ENCODE assay signal across 10 cellular contexts in the genomic region with DNA sequence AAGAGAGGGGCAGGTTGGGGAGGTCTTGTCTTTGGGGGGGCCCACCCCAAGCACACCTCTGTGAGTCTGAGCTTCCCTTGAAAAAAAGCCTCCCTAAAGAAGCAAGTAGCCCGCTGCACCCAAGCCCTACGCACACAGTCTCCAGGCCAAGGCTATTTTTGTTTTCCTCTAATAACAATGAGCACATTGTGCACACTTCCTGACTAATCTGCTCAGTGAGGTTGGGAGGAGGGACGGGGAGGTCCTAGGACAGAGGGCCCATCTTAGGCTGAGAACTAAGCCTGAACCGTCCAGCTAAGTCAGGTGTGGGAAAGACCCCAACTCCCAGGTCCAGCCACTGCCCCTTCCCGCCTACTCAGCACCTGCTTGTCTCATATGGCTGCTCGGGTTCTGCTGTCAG.
DNase-seq lines count a peak whose midpoint lies in the region; ATAC-seq and TF ChIP-seq lines count a peak whose summit lies in the region.
"Had no signal": no experiment of that assay in that cellular context is flagged by ENCODE, and none has a peak within 500 bp of the region (broad histone marks: within the 10 kb centered on the region; RNA-seq: fewer than 3 reads in every experiment).

No MANE protein-coding gene starts in this region.

- H3K27ac ChIP-seq in gastroesophageal sphincter = peak overlapping the region in 3 of 4 donors; percentile 75 to 80 (median 76)
- H3K27ac ChIP-seq: C4-2B had no signal

- H3K4me1 ChIP-seq in gastroesophageal sphincter = peaks cover 0 to 49% (median 17%) of the 10 kb centered on the region in 3 donors

- no peak for TF ChIP-seq EP300 in gastroesophageal sphincter (IDR thresholded peaks at IDR 0.05)

- ATAC-seq in SK-N-SH treated with all-trans-retinoic acid at 6 μM for 48 hours (peak; percentile 69), gastroesophageal sphincter (peak; percentile 63)
- ATAC-seq: activated CD8-positive, alpha-beta T cell treated with anti-CD3 and anti-CD28 coated beads for 36 hours had no signal

- no peaks in the 10 kb centered on the region for H3K9me3 ChIP-seq in gastroesophageal sphincter

- no peak overlapping the region for H3K4me3 ChIP-seq in gastroesophageal sphincter

- TF ChIP-seq CTCF in gastroesophageal sphincter (IDR thresholded peaks at IDR 0.05) = no peak

- 34 to 43% methylated on average over 2 to 5 of the region's 6 CpGs for WGBS in gastroesophageal sphincter (ENCODE audit: low coverage in 1 of 2), 2 donors

- no peaks in the 10 kb centered on the region for H3K27me3 ChIP-seq in gastroesophageal sphincter

- TF ChIP-seq POLR2A in gastroesophageal sphincter (IDR thresholded peaks at IDR 0.05) = no peak

- DNase-seq in AG20443 (ENCODE audit: low spot score) (peak; percentile 78), occipital lobe (lab: John Stamatoyannopoulos, UW) (peak; percentile 42), ecto neural progenitor cell (ENCODE audit: low spot score) (no peak), NCI-H1105 treated with DMSO at 0.1 percent for 48 hours (lab: John Stamatoyannopoulos, UW) (no peak)
- no peak for DNase-seq in activated CD8-positive, alpha-beta memory T cell treated with anti-CD3 and anti-CD28 coated beads for 24 hours
- DNase-seq in activated CD4-positive, CD25-positive, alpha-beta regulatory T cell treated with anti-CD3 and anti-CD28 coated beads, Interleukin-2, amount 50 U/mL, for 72 hours = no peak
- DNase-seq: activated CD8-positive, alpha-beta T cell treated with anti-CD3 and anti-CD28 coated beads for 36 hours had no signal

- no peaks in the 10 kb centered on the region for H3K36me3 ChIP-seq in gastroesophageal sphincter

TF ChIP-seq in SK-N-SH treated with all-trans-retinoic acid at 6 μM for 48 hours, 23 proteins besides CTCF, POLR2A, EP300 and RAD21:
- TF ChIP-seq, protein P1, sequence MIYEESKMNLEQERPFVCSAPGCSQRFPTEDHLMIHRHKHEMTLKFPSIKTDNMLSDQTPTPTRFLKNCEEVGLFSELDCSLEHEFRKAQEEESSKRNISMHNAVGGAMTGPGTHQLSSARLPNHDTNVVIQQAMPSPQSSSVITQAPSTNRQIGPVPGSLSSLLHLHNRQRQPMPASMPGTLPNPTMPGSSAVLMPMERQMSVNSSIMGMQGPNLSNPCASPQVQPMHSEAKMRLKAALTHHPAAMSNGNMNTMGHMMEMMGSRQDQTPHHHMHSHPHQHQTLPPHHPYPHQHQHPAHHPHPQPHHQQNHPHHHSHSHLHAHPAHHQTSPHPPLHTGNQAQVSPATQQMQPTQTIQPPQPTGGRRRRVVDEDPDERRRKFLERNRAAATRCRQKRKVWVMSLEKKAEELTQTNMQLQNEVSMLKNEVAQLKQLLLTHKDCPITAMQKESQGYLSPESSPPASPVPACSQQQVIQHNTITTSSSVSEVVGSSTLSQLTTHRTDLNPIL (CRISPR knock-in tag; IDR thresholded peaks at IDR 0.05; ENCODE audit: low read depth) = no peak
- TF ChIP-seq TCF4 (CRISPR knock-in tag; IDR thresholded peaks at IDR 0.05; ENCODE audit: borderline replicate concordance) = no peak
- no peak for TF ChIP-seq SNAI2 (CRISPR knock-in tag; IDR thresholded peaks at IDR 0.05)
- no peak for TF ChIP-seq POU6F1 (CRISPR knock-in tag; IDR thresholded peaks at IDR 0.05; ENCODE audit: borderline replicate concordance, low read depth)
- TF ChIP-seq ZFP30 (CRISPR knock-in tag; IDR thresholded peaks at IDR 0.05) = no peak
- TF ChIP-seq RARB (CRISPR knock-in tag; IDR thresholded peaks at IDR 0.05) = no peak
- no peak for TF ChIP-seq ZNF8 (CRISPR knock-in tag; IDR thresholded peaks at IDR 0.05)
- TF ChIP-seq ARNTL (CRISPR knock-in tag; IDR thresholded peaks at IDR 0.05; ENCODE audit: borderline replicate concordance, low read depth) = no peak
- TF ChIP-seq, protein P2, sequence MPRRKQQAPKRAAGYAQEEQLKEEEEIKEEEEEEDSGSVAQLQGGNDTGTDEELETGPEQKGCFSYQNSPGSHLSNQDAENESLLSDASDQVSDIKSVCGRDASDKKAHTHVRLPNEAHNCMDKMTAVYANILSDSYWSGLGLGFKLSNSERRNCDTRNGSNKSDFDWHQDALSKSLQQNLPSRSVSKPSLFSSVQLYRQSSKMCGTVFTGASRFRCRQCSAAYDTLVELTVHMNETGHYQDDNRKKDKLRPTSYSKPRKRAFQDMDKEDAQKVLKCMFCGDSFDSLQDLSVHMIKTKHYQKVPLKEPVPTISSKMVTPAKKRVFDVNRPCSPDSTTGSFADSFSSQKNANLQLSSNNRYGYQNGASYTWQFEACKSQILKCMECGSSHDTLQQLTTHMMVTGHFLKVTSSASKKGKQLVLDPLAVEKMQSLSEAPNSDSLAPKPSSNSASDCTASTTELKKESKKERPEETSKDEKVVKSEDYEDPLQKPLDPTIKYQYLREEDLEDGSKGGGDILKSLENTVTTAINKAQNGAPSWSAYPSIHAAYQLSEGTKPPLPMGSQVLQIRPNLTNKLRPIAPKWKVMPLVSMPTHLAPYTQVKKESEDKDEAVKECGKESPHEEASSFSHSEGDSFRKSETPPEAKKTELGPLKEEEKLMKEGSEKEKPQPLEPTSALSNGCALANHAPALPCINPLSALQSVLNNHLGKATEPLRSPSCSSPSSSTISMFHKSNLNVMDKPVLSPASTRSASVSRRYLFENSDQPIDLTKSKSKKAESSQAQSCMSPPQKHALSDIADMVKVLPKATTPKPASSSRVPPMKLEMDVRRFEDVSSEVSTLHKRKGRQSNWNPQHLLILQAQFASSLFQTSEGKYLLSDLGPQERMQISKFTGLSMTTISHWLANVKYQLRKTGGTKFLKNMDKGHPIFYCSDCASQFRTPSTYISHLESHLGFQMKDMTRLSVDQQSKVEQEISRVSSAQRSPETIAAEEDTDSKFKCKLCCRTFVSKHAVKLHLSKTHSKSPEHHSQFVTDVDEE (CRISPR knock-in tag; IDR thresholded peaks at IDR 0.05) = no peak
TF ChIP-seq in SK-N-SH treated with all-trans-retinoic acid at 6 μM for 48 hours: peak in this region for 0.

Comparison
In these comparisons a context has a peak if more than half of its experiments do, and no peak if none do; other contexts are left out.
1. DNase-seq: peak in AG20443 (single experiment) and occipital lobe (single experiment); none in ecto neural progenitor cell (single experiment), activated CD8-positive, alpha-beta memory T cell treated with anti-CD3 and anti-CD28 coated beads for 24 hours (single experiment), NCI-H1105 treated with DMSO at 0.1 percent for 48 hours (single experiment) and activated CD4-positive, CD25-positive, alpha-beta regulatory T cell treated with anti-CD3 and anti-CD28 coated beads, Interleukin-2, amount 50 U/mL, for 72 hours (single experiment).